ENCODE assay signal across 22 cellular contexts in the genomic region with DNA sequence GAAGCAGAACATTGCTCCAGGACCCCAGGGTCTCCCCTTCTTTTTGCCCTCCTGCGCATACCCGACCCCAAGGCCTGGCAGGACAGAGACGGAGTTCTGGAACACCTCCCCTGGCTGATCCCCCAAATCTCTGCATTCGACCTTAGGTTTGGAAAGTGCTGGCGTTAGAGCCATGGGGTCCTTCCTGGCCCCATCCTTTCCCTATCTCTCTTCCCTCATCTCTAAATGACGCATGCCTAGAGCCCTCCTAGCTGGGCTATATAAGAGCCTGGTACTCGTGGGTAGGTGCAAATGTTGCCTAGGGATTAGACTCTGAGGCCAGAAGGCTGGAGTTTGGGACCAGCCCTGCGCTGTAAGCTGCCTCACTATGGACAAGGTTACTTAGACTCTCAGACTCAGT. TPM values are rescaled to one million over a fixed set of nuclear protein-coding genes. Genes with fewer than 3 reads are reported as not detected.
DNase-seq lines count a peak whose midpoint lies in the region; ATAC-seq and TF ChIP-seq lines count a peak whose summit lies in the region.
"Had no signal": no experiment of that assay in that cellular context is flagged by ENCODE, and none has a peak within 500 bp of the region (broad histone marks: within the 10 kb centered on the region; RNA-seq: fewer than 3 reads in every experiment).

No MANE protein-coding gene starts in this region.

- no TSS peak for BruUV-seq in MCF 10A (replicated peaks; lab: Mats Ljungman, UMichigan)

- intact Hi-C loops in stomach (cut with DNase I; ENCODE audit: low total_unique reads): loop anchor here (10.0 kb wide), 1 partner anchor 178 kb away; no protein-coding TSS in a partner anchor
- intact Hi-C loops in MCF 10A (cut with micrococcal nuclease): no loop called here

- H3K36me3 Mint-ChIP-seq in neural progenitor cell (no peaks in the 10 kb centered on the region), MCF 10A (ENCODE audit: insufficient read depth, unreplicated experiment) (no peaks in the 10 kb centered on the region)
- H3K36me3 Mint-ChIP-seq: CD4-positive, alpha-beta memory T cell had no signal

- ATAC-seq in RWPE2 (ENCODE audit: low read depth): no peak
- no peak for ATAC-seq in HG02884 (IDR thresholded peaks at IDR 0.05; ENCODE audit: unreplicated experiment)
- ATAC-seq: GM12878 had no signal

- H3K27ac ChIP-seq in RWPE2 (ENCODE audit: poor library complexity, severe bottlenecking): no peak overlapping the region
- H3K27ac ChIP-seq in cingulate gyrus (ENCODE audit: low read depth, low read length): peak overlapping the region; percentile 100
- no peak overlapping the region for H3K27ac ChIP-seq in neural progenitor cell
- H3K27ac ChIP-seq in stomach: no peak overlapping the region
- H3K27ac ChIP-seq: PC-9 had no signal

- H3K4me3 ChIP-seq in RWPE2 (ENCODE audit: severe bottlenecking) (no peak overlapping the region), neural progenitor cell (no peak overlapping the region), stomach (no peak overlapping the region)
- H3K4me3 ChIP-seq: GM12878, PC-9 had no signal

- H3K27me3 ChIP-seq in RWPE2 (ENCODE audit: insufficient read depth, poor library complexity, severe bottlenecking) (no peaks in the 10 kb centered on the region), neural progenitor cell (no peaks in the 10 kb centered on the region), stomach (peaks cover 0 to 1% (median 0%) of the 10 kb centered on the region in 3 donors)

- no peaks in the 10 kb centered on the region for H3K36me3 ChIP-seq in RWPE2 (ENCODE audit: low read depth)
- H3K36me3 ChIP-seq in neural progenitor cell: no peaks in the 10 kb centered on the region
- H3K36me3 ChIP-seq in stomach: no peaks in the 10 kb centered on the region

- no peak overlapping the region for H3K9ac ChIP-seq in neural progenitor cell

- H3K4me2 ChIP-seq in neural progenitor cell: no peak overlapping the region
- H3K4me2 ChIP-seq: PC-9 had no signal

- H4K20me1 ChIP-seq in neural progenitor cell (ENCODE audit: low read depth): no peaks in the 10 kb centered on the region

- DNase-seq in RWPE2 (ENCODE audit: low spot score) (peak; percentile 19), neural progenitor cell (ENCODE audit: low spot score) (no peak), stomach (peak; percentile 4), amygdala (lab: John Stamatoyannopoulos, UW) (no peak), foreskin melanocyte (no peak), MCF 10A (ENCODE audit: unreplicated experiment) (no peak)
- DNase-seq: CD4-positive, alpha-beta memory T cell; COR-L47; GDM1; IMR-90; KG1; MM.1S; NCI-H2029; NCI-H446 treated with DMSO at 0.1 percent for 48 hours; NCI-H526; NCI-H82; PC-9; Right ventricle myocardium superior had no signal

- POLR2A ChIA-PET in MCF 10A (lab: Yijun Ruan, JAX): interaction anchor here (0.8 to 2.1 kb wide), 3 partner anchors 10 to 51 kb away, joined by 3 to 8 read pairs (median 5); no protein-coding TSS in a partner anchor

- TF ChIP-seq EP300 in stomach (IDR thresholded peaks at IDR 0.05): no peak

- H3K4me3 Mint-ChIP-seq in neural progenitor cell (no peak overlapping the region), MCF 10A (ENCODE audit: unreplicated experiment) (no peak overlapping the region)
- H3K4me3 Mint-ChIP-seq: CD4-positive, alpha-beta memory T cell had no signal

- CTCF ChIA-PET in MCF 10A (lab: Yijun Ruan, JAX): interaction anchor here (0.6 to 21.0 kb wide), 10 partner anchors 11 to 438 kb away, joined by 3 to 911 read pairs (median 3); no protein-coding TSS in a partner anchor

- TF ChIP-seq POLR2A in stomach (IDR thresholded peaks at IDR 0.05): no peak

- no peak overlapping the region for H2AFZ ChIP-seq in neural progenitor cell (replicated peaks)
- H2AFZ ChIP-seq: PC-9 had no signal

- H3K4me1 Mint-ChIP-seq in neural progenitor cell: peaks cover 37% of the 10 kb centered on the region
- H3K4me1 Mint-ChIP-seq in MCF 10A (ENCODE audit: insufficient read depth, unreplicated experiment): peaks cover 14% of the 10 kb centered on the region
- H3K4me1 Mint-ChIP-seq: CD4-positive, alpha-beta memory T cell had no signal

- H3K27ac Mint-ChIP-seq in neural progenitor cell (peak overlapping the region; percentile 19), MCF 10A (ENCODE audit: low read depth, unreplicated experiment) (no peak overlapping the region)
- H3K27ac Mint-ChIP-seq: CD4-positive, alpha-beta memory T cell had no signal

- WGBS in stomach, 5 donors: 88 to 93% (median 90%) methylated on average over 8 of the region's 8 CpGs

- H3F3A ChIP-seq in neural progenitor cell (ENCODE audit: low read depth): no peaks in the 10 kb centered on the region

- H3K4me1 ChIP-seq in RWPE2 (ENCODE audit: insufficient read depth, poor library complexity, severe bottlenecking) (peaks cover 4% of the 10 kb centered on the region), neural progenitor cell (no peaks in the 10 kb centered on the region), stomach (peaks cover 0 to 8% (median 3%) of the 10 kb centered on the region in 4 donors)

- peaks cover 15% of the 10 kb centered on the region for H3K27me3 Mint-ChIP-seq in neural progenitor cell (ENCODE audit: insufficient read depth, low read depth)
- peaks cover 34% of the 10 kb centered on the region for H3K27me3 Mint-ChIP-seq in MCF 10A (ENCODE audit: insufficient read depth, unreplicated experiment)

- TF ChIP-seq CTCF in RWPE2 (IDR thresholded peaks at IDR 0.05; ENCODE audit: poor library complexity, severe bottlenecking): no peak
- no peak for TF ChIP-seq CTCF in neural progenitor cell (IDR thresholded peaks at IDR 0.05)
- no peak for TF ChIP-seq CTCF in stomach (IDR thresholded peaks at IDR 0.05)
- TF ChIP-seq CTCF in MCF 10A (IDR thresholded peaks at IDR 0.05; ENCODE audit: unreplicated experiment): no peak

- no peaks in the 10 kb centered on the region for H3K9me3 ChIP-seq in RWPE2 (ENCODE audit: severe bottlenecking)
- H3K9me3 ChIP-seq in neural progenitor cell (ENCODE audit: low read depth): no peaks in the 10 kb centered on the region
- H3K9me3 ChIP-seq in stomach: no peaks in the 10 kb centered on the region

- H3K79me2 ChIP-seq in neural progenitor cell (ENCODE audit: low read depth): no peaks in the 10 kb centered on the region

- H3K9me3 Mint-ChIP-seq in neural progenitor cell (no peaks in the 10 kb centered on the region), MCF 10A (ENCODE audit: unreplicated experiment) (no peaks in the 10 kb centered on the region)
- H3K9me3 Mint-ChIP-seq: CD4-positive, alpha-beta memory T cell had no signal

RNA-seq across cellular contexts. Expression of a gene that starts 16.6 kb away (rescaled TPM):
- total RNA-seq in neural progenitor cell (ENCODE audit: low replicate concordance): not detected in 2 replicates
- total RNA-seq in stomach: 10 to 100 TPM in 4 of 5 donors, not detected in 1; 30.0 to 63.0 (median 36.4) TPM
- 10 to 100 TPM in 1 of 3 donors, 1 to 10 TPM in 2; 7.9 to 13.3 (median 9.2) TPM for polyA plus RNA-seq in stomach
- total RNA-seq in MCF 10A (2022): not detected in 2 replicates
- total RNA-seq: CD4-positive, alpha-beta memory T cell; IMR-90; SK-MEL-5 had no signal
- polyA plus RNA-seq: CD4-positive, alpha-beta memory T cell; IMR-90 had no signal

Comparison
In these comparisons a context has a peak if more than half of its experiments do, and no peak if none do; other contexts are left out.
1. DNase-seq: peak in RWPE2 (single experiment) and stomach (single experiment); none in neural progenitor cell (single experiment), amygdala (0 of 56), foreskin melanocyte (single experiment) and MCF 10A (single experiment).